Comparison of ENCODE assay signal across 1 cellular context in the genomic region with DNA sequence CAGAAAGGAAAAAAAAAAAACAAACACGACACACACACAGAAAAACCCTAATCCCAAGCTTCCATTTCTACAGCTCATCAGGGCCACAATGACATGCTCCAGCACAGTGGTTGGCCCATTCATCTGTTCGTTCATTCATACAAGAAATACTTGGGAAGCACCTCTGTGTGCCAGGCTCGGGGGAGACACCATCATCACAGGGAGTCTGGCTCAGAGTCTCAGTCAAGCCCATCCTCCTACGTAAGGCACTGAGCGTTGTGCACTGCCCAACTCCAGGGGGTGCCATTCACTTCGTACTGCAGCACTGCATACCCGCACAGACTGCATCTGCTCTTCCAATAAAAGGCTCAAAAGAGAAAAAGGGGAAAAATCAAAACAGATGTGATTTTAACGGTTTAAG.
TF ChIP-seq lines count a peak whose summit lies in the region.

No MANE protein-coding gene starts in this region.

TF ChIP-seq in GM12878, 131 proteins besides CTCF, POLR2A, EP300 and RAD21 (continued from another document):
- TF ChIP-seq, protein P1, sequence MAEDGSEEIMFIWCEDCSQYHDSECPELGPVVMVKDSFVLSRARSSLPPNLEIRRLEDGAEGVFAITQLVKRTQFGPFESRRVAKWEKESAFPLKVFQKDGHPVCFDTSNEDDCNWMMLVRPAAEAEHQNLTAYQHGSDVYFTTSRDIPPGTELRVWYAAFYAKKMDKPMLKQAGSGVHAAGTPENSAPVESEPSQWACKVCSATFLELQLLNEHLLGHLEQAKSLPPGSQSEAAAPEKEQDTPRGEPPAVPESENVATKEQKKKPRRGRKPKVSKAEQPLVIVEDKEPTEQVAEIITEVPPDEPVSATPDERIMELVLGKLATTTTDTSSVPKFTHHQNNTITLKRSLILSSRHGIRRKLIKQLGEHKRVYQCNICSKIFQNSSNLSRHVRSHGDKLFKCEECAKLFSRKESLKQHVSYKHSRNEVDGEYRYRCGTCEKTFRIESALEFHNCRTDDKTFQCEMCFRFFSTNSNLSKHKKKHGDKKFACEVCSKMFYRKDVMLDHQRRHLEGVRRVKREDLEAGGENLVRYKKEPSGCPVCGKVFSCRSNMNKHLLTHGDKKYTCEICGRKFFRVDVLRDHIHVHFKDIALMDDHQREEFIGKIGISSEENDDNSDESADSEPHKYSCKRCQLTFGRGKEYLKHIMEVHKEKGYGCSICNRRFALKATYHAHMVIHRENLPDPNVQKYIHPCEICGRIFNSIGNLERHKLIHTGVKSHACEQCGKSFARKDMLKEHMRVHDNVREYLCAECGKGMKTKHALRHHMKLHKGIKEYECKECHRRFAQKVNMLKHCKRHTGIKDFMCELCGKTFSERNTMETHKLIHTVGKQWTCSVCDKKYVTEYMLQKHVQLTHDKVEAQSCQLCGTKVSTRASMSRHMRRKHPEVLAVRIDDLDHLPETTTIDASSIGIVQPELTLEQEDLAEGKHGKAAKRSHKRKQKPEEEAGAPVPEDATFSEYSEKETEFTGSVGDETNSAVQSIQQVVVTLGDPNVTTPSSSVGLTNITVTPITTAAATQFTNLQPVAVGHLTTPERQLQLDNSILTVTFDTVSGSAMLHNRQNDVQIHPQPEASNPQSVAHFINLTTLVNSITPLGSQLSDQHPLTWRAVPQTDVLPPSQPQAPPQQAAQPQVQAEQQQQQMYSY (CRISPR knock-in tag; IDR thresholded peaks at IDR 0.05), result no peak
- TF ChIP-seq, protein P2, sequence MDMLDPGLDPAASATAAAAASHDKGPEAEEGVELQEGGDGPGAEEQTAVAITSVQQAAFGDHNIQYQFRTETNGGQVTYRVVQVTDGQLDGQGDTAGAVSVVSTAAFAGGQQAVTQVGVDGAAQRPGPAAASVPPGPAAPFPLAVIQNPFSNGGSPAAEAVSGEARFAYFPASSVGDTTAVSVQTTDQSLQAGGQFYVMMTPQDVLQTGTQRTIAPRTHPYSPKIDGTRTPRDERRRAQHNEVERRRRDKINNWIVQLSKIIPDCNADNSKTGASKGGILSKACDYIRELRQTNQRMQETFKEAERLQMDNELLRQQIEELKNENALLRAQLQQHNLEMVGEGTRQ (IDR thresholded peaks at IDR 0.05; ENCODE audit: borderline replicate concordance, low read depth, low read length), result no peak
